Comparison of ENCODE assay signal across 24 cellular contexts in the genomic region with DNA sequence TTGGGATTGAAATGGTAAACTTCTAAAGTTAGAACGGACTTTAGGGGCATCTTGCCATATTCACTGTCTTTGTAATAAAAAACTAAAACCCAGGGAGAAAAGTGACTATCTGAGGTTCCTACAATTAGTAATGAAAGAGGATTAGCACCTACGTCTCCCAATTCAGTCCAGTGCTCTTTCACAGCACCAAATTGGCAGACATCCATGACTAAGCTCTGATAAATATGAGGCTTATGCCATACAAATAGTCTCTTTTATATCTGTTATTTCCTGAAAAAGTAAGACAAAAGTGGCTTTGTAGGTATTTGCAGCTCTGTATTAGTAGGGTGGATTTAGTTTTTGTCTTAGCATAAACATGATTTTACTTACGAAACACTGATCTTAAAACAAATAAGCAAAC.
"Had no signal": no experiment of that assay in that cellular context is flagged by ENCODE, and none has a peak within 500 bp of the region (broad histone marks: within the 10 kb centered on the region; RNA-seq: fewer than 3 reads in every experiment).

No MANE protein-coding gene starts in this region.

- H3K36me3 ChIP-seq: brain microvascular endothelial cell, colonic mucosa, spleen, uterus, WERI-Rb-1 had no signal

- H3K27ac Mint-ChIP-seq: immature natural killer cell; memory B cell; natural killer cell treated with Interleukin-12 subunit alpha and Interleukin-12 subunit beta and Interleukin-15 and Interleukin-18, amount 100 ng/mL, for 72 hours; progenitor cell of endocrine pancreas; T-helper 2 cell treated with Interferon-gamma antibody and Interleukin-4, amounts not matched to agents 5 μg/mL and 100 μg/mL, for 36 hours had no signal

- H3K4me1 ChIP-seq: colonic mucosa, spleen, testis, uterus had no signal

- H3K9me3 Mint-ChIP-seq: activated naive CD4-positive, alpha-beta T cell treated with anti-CD3 and anti-CD28 coated beads, Interleukin-2, amount 50 U/mL, for 24 hours; central memory CD8-positive, alpha-beta T cell; immature natural killer cell; memory B cell; natural killer cell treated with Interleukin-12 subunit alpha and Interleukin-12 subunit beta and Interleukin-15 and Interleukin-18, amount 100 ng/mL, for 72 hours; T-helper 2 cell treated with Interferon-gamma antibody and Interleukin-4, amounts not matched to agents 5 μg/mL and 100 μg/mL, for 36 hours had no signal

- ATAC-seq: left ventricle myocardium superior; natural killer cell treated with Interleukin-12 subunit alpha and Interleukin-12 subunit beta and Interleukin-15 and Interleukin-18, amount 100 ng/mL, for 72 hours had no signal

- H3K9me3 ChIP-seq: colonic mucosa, testis, uterus had no signal

- H3K4me1 Mint-ChIP-seq: activated naive CD4-positive, alpha-beta T cell treated with anti-CD3 and anti-CD28 coated beads, Interleukin-2, amount 50 U/mL, for 24 hours; central memory CD8-positive, alpha-beta T cell; immature natural killer cell; memory B cell had no signal

- H3K27ac ChIP-seq: brain microvascular endothelial cell, colonic mucosa, dorsolateral prefrontal cortex, spleen, testis, uterus, WERI-Rb-1 had no signal

- DNase-seq: activated CD4-positive, alpha-beta T cell treated with anti-CD3 and anti-CD28 coated beads for 1 hour; activated gamma-delta T cell treated with Interleukin-2 at 50 U/mL for 16 hours; activated T-cell treated with anti-CD3 and anti-CD28 coated beads, Interleukin-2, amount 50 U/mL, for 1 hour; anterior cingulate cortex; brain microvascular endothelial cell; colonic mucosa; dorsolateral prefrontal cortex; foreskin fibroblast; immature natural killer cell; left ventricle myocardium superior; retina; spleen; stimulated activated CD4-positive, alpha-beta T cell treated with anti-CD3 and anti-CD28 coated beads, Interleukin-4, amount 100 ng/mL, for 1 hour; stimulated activated naive CD4-positive, alpha-beta T cell; testis; trophoblast cell; uterus; WERI-Rb-1 had no signal

- H3K27me3 Mint-ChIP-seq: activated naive CD4-positive, alpha-beta T cell treated with anti-CD3 and anti-CD28 coated beads, Interleukin-2, amount 50 U/mL, for 24 hours; memory B cell; progenitor cell of endocrine pancreas had no signal

- H3K36me3 Mint-ChIP-seq: activated naive CD4-positive, alpha-beta T cell treated with anti-CD3 and anti-CD28 coated beads, Interleukin-2, amount 50 U/mL, for 24 hours; immature natural killer cell; memory B cell; natural killer cell treated with Interleukin-12 subunit alpha and Interleukin-12 subunit beta and Interleukin-15 and Interleukin-18, amount 100 ng/mL, for 72 hours had no signal

- H3K4me3 Mint-ChIP-seq: activated naive CD4-positive, alpha-beta T cell treated with anti-CD3 and anti-CD28 coated beads, Interleukin-2, amount 50 U/mL, for 24 hours; central memory CD8-positive, alpha-beta T cell; immature natural killer cell; memory B cell; natural killer cell treated with Interleukin-12 subunit alpha and Interleukin-12 subunit beta and Interleukin-15 and Interleukin-18, amount 100 ng/mL, for 72 hours; T-helper 2 cell treated with Interferon-gamma antibody and Interleukin-4, amounts not matched to agents 5 μg/mL and 100 μg/mL, for 36 hours had no signal

- H3K4me3 ChIP-seq: colonic mucosa, dorsolateral prefrontal cortex, spleen, testis, uterus had no signal

- H3K27me3 ChIP-seq: brain microvascular endothelial cell, colonic mucosa, spleen, testis, uterus had no signal
